Comparison of ENCODE assay signal across 9 cellular contexts in the genomic region with DNA sequence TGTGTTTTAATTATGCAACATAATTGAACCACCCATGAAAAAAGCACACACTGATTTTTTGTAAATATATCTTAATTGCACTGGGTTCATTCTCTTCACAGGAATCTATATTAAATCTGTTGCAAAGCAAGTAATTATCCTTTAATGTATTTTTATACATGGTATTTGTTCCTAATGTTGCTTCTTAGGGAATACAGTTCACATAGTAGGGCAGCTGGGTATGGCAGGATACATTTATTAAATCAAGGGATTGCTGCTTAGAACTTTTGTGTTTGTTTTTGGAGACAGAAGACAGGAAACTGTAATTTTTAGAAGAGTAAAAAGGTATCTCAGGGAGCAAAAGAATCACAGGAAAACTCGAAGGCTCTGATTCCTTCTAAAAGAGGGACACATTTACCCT. TPM values are rescaled to one million over a fixed set of nuclear protein-coding genes. Genes with fewer than 3 reads are reported as not detected.
A peak's percentile ranks its signal among the peaks of the same experiment; 100 is the strongest.
DNase-seq lines count a peak whose midpoint lies in the region; ATAC-seq, FAIRE-seq and TF ChIP-seq lines count a peak whose summit lies in the region.
"Had no signal": no experiment of that assay in that cellular context is flagged by ENCODE, and none has a peak within 500 bp of the region (broad histone marks: within the 10 kb centered on the region; RNA-seq: fewer than 3 reads in every experiment).

No MANE protein-coding gene starts in this region.

- H3K4me3 ChIP-seq in HAP-1 = peak overlapping the region; percentile 95
- peak overlapping the region; percentile 47 to 88 for H3K4me3 ChIP-seq in small intestine (ENCODE audit: low read depth in 1 of 2, low read length in 2 of 2)

- POLR2A ChIA-PET in WTC11 (lab: Charles Lee) = no interaction called here

- peak overlapping the region; percentile 93 for H3K4me3 Mint-ChIP-seq in WTC11
- H3K4me3 Mint-ChIP-seq in glutamatergic neuron (ENCODE audit: unreplicated experiment) = peak overlapping the region; percentile 97

- peaks cover 9% of the 10 kb centered on the region for H3K4me1 ChIP-seq in HAP-1
- H3K4me1 ChIP-seq in small intestine (ENCODE audit: control insufficient read depth in 2 of 2, insufficient read depth in 1 of 2, low read depth in 1 of 2, low read length in 1 of 2) = peaks cover 2 to 4% of the 10 kb centered on the region in 2 donors

- H3K27me3 Mint-ChIP-seq in WTC11 (ENCODE audit: low read depth) = no peaks in the 10 kb centered on the region; the same call in 1 of the 2 replicates
- H3K27me3 Mint-ChIP-seq in glutamatergic neuron (ENCODE audit: unreplicated experiment) = peaks cover 8% of the 10 kb centered on the region

- ATAC-seq in WTC11 = no peak
- ATAC-seq in HG03469 (IDR thresholded peaks at IDR 0.05; ENCODE audit: unreplicated experiment) = no peak
- no peak for ATAC-seq in HG03095 (IDR thresholded peaks at IDR 0.05; ENCODE audit: unreplicated experiment)

- H3K27me3 ChIP-seq in HAP-1 (ENCODE audit: low read depth) (no peaks in the 10 kb centered on the region), small intestine (ENCODE audit: control insufficient read depth in 2 of 2, insufficient read depth in 2 of 2, low read length in 2 of 2) (no peaks in the 10 kb centered on the region)

- H3K9me3 Mint-ChIP-seq in WTC11 (peaks cover 5% of the 10 kb centered on the region), glutamatergic neuron (ENCODE audit: unreplicated experiment) (peaks cover 10% of the 10 kb centered on the region)

- no peaks in the 10 kb centered on the region for H3K9me3 ChIP-seq in HAP-1
- H3K9me3 ChIP-seq in small intestine (ENCODE audit: control insufficient read depth, low read depth) = no peaks in the 10 kb centered on the region

- no peak for FAIRE-seq in small intestine (lab: Jason Lieb, UNC)

- H3K36me3 ChIP-seq in HAP-1 (replicated peaks) = no peaks in the 10 kb centered on the region
- H3K36me3 ChIP-seq in small intestine (ENCODE audit: control insufficient read depth in 2 of 2, insufficient read depth in 2 of 2, low read length in 2 of 2) = no peaks in the 10 kb centered on the region

- CTCF ChIA-PET in WTC11 (lab: Charles Lee) = interaction anchor here (1.0 to 1.6 kb wide), 2 partner anchors 34 to 138 kb away, joined by 3 to 9 read pairs; no protein-coding TSS in a partner anchor

- H3K36me3 Mint-ChIP-seq in WTC11 (peaks cover 2% of the 10 kb centered on the region; the same call in 1 of the 2 replicates), glutamatergic neuron (ENCODE audit: unreplicated experiment) (no peaks in the 10 kb centered on the region)

- no peak for TF ChIP-seq CTCF in WTC11 (IDR thresholded peaks at IDR 0.05)
- no peak for TF ChIP-seq CTCF in glutamatergic neuron (IDR thresholded peaks at IDR 0.05; ENCODE audit: partially characterized antibody, unreplicated experiment)

- 3 to 8% (median 4%) methylated on average over 1 of the region's 1 CpG for WGBS in small intestine, 3 donors

- H3K4me1 Mint-ChIP-seq in WTC11 (peaks cover 21% of the 10 kb centered on the region), glutamatergic neuron (ENCODE audit: low read depth, unreplicated experiment) (peaks cover 5% of the 10 kb centered on the region)

- H3K27ac ChIP-seq in small intestine (ENCODE audit: low read depth in 1 of 2, low read length in 1 of 2) = peak overlapping the region in 1 of 2 donors; percentile 96

- no peak for DNase-seq in HAP-1 (ENCODE audit: low spot score in 2 of 2)
- no peak for DNase-seq in WTC11 (ENCODE audit: low spot score)
- no peak for DNase-seq in glutamatergic neuron
- DNase-seq in small intestine = no peak
- DNase-seq in hepatic stellate cell (ENCODE audit: low spot score) = no peak
- DNase-seq in NCI-H82 (lab: John Stamatoyannopoulos, UW) = no peak

- in situ Hi-C loops in HAP-1 (cut with MboI; ENCODE audit: low sequenced_read_pairs) = no loop called here

- H3K27ac Mint-ChIP-seq in WTC11 (peak overlapping the region; percentile 98), glutamatergic neuron (ENCODE audit: unreplicated experiment) (peak overlapping the region; percentile 96)

TF ChIP-seq in WTC11, 78 proteins besides CTCF, POLR2A, EP300 and RAD21:
- TF ChIP-seq USF2 (CRISPR knock-in tag; IDR thresholded peaks at IDR 0.05) (no peak), ZNF671 (CRISPR knock-in tag; IDR thresholded peaks at IDR 0.05) (no peak), AR (CRISPR knock-in tag; IDR thresholded peaks at IDR 0.05) (no peak), MYBL2 (CRISPR knock-in tag; IDR thresholded peaks at IDR 0.05) (no peak), MAX (CRISPR knock-in tag; IDR thresholded peaks at IDR 0.05) (no peak), JAZF1 (CRISPR knock-in tag; IDR thresholded peaks at IDR 0.05) (no peak), TCF7 (CRISPR knock-in tag; IDR thresholded peaks at IDR 0.05; ENCODE audit: low read depth) (no peak)

RNA-seq across cellular contexts. Expression of gene SMIM13, which starts 1.0 kb away (rescaled TPM):
- total RNA-seq in WTC11 (2021) (7.2 to 9.7 TPM (median 7.4 TPM) in 3 replicates), glutamatergic neuron (ENCODE audit: unreplicated experiment) (10.6 TPM)
- polyA plus RNA-seq in small intestine = 1 to 10 TPM; 2.4 to 4.6 (median 3.6) TPM

RNA-seq across cellular contexts. Expression of gene ERVFRD-1, which starts 18.9 kb away (rescaled TPM):
- total RNA-seq in WTC11 (2021) (not detected in 3 replicates), glutamatergic neuron (ENCODE audit: unreplicated experiment) (not detected)
- polyA plus RNA-seq in small intestine = under 1 TPM in 1 of 3 donors, not detected in 2; 0.10 TPM
- total RNA-seq: RPMI7951 had no signal

RNA-seq across cellular contexts. Expression of gene ELOVL2, which starts 48.5 kb away (rescaled TPM):
- total RNA-seq in WTC11 (2021) = 1.0 to 2.0 TPM (median 1.1 TPM) in 3 replicates
- total RNA-seq in glutamatergic neuron (ENCODE audit: unreplicated experiment) = 10.6 TPM
- under 1 TPM in 1 of 3 donors, not detected in 2; 0.48 TPM for polyA plus RNA-seq in small intestine
